In genomic region chr15:60649845-60650548, GRCh38 we compare ENCODE assay signal across 9 cellular contexts.
DNase-seq lines count a peak whose midpoint lies in the region; ATAC-seq and TF ChIP-seq lines count a peak whose summit lies in the region.
"Had no signal": no experiment of that assay in that cellular context is flagged by ENCODE, and none has a peak within 500 bp of the region (broad histone marks: within the 10 kb centered on the region; RNA-seq: fewer than 3 reads in every experiment).

No MANE protein-coding gene starts in this region.

- H3K27me3 Mint-ChIP-seq in activated CD4-positive, alpha-beta memory T cell treated with anti-CD3 and anti-CD28 coated beads, Interleukin-2, amount 10 ng/mL, durations not matched to agents 7 days and 5 days: peaks cover 1% of the 10 kb centered on the region
- H3K27me3 Mint-ChIP-seq in type B pancreatic cell: peaks cover 8% of the 10 kb centered on the region

- H3K4me3 Mint-ChIP-seq in activated CD4-positive, alpha-beta memory T cell treated with anti-CD3 and anti-CD28 coated beads, Interleukin-2, amount 10 ng/mL, durations not matched to agents 7 days and 5 days: peak overlapping the region; percentile 42
- no peak overlapping the region for H3K4me3 Mint-ChIP-seq in type B pancreatic cell

- H3K27ac ChIP-seq in HEK293 (ENCODE audit: extremely low read depth, low read depth, low read length) (no peak overlapping the region), left lung (peak overlapping the region in 1 of 2 donors; percentile 19)
- H3K27ac ChIP-seq: neutrophil had no signal

- intact Hi-C loops in left lung (cut with DNase I): no loop called here

- no peaks in the 10 kb centered on the region for H3K9me3 Mint-ChIP-seq in activated CD4-positive, alpha-beta memory T cell treated with anti-CD3 and anti-CD28 coated beads, Interleukin-2, amount 10 ng/mL, durations not matched to agents 7 days and 5 days
- H3K9me3 Mint-ChIP-seq in type B pancreatic cell: no peaks in the 10 kb centered on the region

- CTCF ChIA-PET in HEK293 (lab: Yijun Ruan, JAX): interaction anchor here (0.7 kb wide), 1 partner anchor 103 kb away, joined by 3 read pairs; no protein-coding TSS in a partner anchor
- CTCF ChIA-PET in activated CD4-positive, alpha-beta memory T cell treated with anti-CD3 and anti-CD28 coated beads, Interleukin-2, amount 10 ng/mL, durations not matched to agents 7 days and 5 days (lab: Charles Lee): interaction anchor here (0.6 to 2.1 kb wide), 10 partner anchors 9 to 283 kb away, joined by 3 to 10 read pairs (median 4); no protein-coding TSS in a partner anchor

- peaks cover 24% of the 10 kb centered on the region for H3K4me1 ChIP-seq in HEK293 (ENCODE audit: control insufficient read depth, insufficient read depth, low read length)
- H3K4me1 ChIP-seq in left lung: peaks cover 3% of the 10 kb centered on the region in 2 donors

- peak overlapping the region; percentile 70 for H3K27ac Mint-ChIP-seq in activated CD4-positive, alpha-beta memory T cell treated with anti-CD3 and anti-CD28 coated beads, Interleukin-2, amount 10 ng/mL, durations not matched to agents 7 days and 5 days
- no peak overlapping the region for H3K27ac Mint-ChIP-seq in type B pancreatic cell

- peak; percentile 26 for DNase-seq in DMS79 treated with DMSO at 0.1 percent for 48 hours (lab: John Stamatoyannopoulos, UW)
- peak; percentile 39 for DNase-seq in activated CD4-positive, alpha-beta memory T cell treated with anti-CD3 and anti-CD28 coated beads, Interleukin-2, amount 10 ng/mL, durations not matched to agents 7 days and 5 days
- DNase-seq in left lung: no peak
- DNase-seq in NCI-H1436 (lab: John Stamatoyannopoulos, UW): no peak
- no peak for DNase-seq in type B pancreatic cell (ENCODE audit: extremely low spot score, unreplicated experiment)
- DNase-seq in glomerular visceral epithelial cell (ENCODE audit: extremely low spot score): no peak

- H3K36me3 ChIP-seq in HEK293 (ENCODE audit: control insufficient read depth in 2 of 2, insufficient read depth in 1 of 2, low read length in 2 of 2) (no peaks in the 10 kb centered on the region), left lung (no peaks in the 10 kb centered on the region)
- H3K36me3 ChIP-seq: neutrophil had no signal

- POLR2A ChIA-PET in HEK293 (lab: Yijun Ruan, JAX): interaction anchor here (0.5 to 0.7 kb wide), 2 partner anchors 261 to 1649 kb away, joined by 3 read pairs; no protein-coding TSS in a partner anchor
- POLR2A ChIA-PET in activated CD4-positive, alpha-beta memory T cell treated with anti-CD3 and anti-CD28 coated beads, Interleukin-2, amount 10 ng/mL, durations not matched to agents 7 days and 5 days (lab: Charles Lee): interaction anchor here (0.6 to 2.1 kb wide), 21 partner anchors 11 to 282 kb away, joined by 3 to 12 read pairs (median 4); no protein-coding TSS in a partner anchor

- no peak for TF ChIP-seq CTCF in HEK293 (tag by site-specific recombination; IDR thresholded peaks at IDR 0.05)
- TF ChIP-seq CTCF in left lung (IDR thresholded peaks at IDR 0.05): no peak
- TF ChIP-seq CTCF in type B pancreatic cell (conservative IDR thresholded peaks at IDR 0.05): no peak

- no peaks in the 10 kb centered on the region for H3K27me3 ChIP-seq in left lung

- H3K9me3 ChIP-seq in HEK293 (ENCODE audit: control insufficient read depth, insufficient read depth, low read depth, low read length) (no peaks in the 10 kb centered on the region), left lung (no peaks in the 10 kb centered on the region)
- H3K9me3 ChIP-seq: neutrophil had no signal

- peak; percentile 36 for ATAC-seq in left lung
- no peak for ATAC-seq in HG03039 (IDR thresholded peaks at IDR 0.05; ENCODE audit: unreplicated experiment)

- peaks cover 38% of the 10 kb centered on the region for H3K4me1 Mint-ChIP-seq in activated CD4-positive, alpha-beta memory T cell treated with anti-CD3 and anti-CD28 coated beads, Interleukin-2, amount 10 ng/mL, durations not matched to agents 7 days and 5 days
- peaks cover 31% of the 10 kb centered on the region for H3K4me1 Mint-ChIP-seq in type B pancreatic cell (ENCODE audit: unreplicated experiment)

- H3K36me3 Mint-ChIP-seq in activated CD4-positive, alpha-beta memory T cell treated with anti-CD3 and anti-CD28 coated beads, Interleukin-2, amount 10 ng/mL, durations not matched to agents 7 days and 5 days (ENCODE audit: low read depth): no peaks in the 10 kb centered on the region
- no peaks in the 10 kb centered on the region for H3K36me3 Mint-ChIP-seq in type B pancreatic cell

- H3K4me3 ChIP-seq in HEK293 (ENCODE audit: low read depth, low read length) (no peak overlapping the region), left lung (no peak overlapping the region)

TF ChIP-seq in HEK293, 187 proteins besides CTCF, POLR2A, EP300 and RAD21:
- TF ChIP-seq ZNF2 (tag by site-specific recombination; IDR thresholded peaks at IDR 0.05) (no peak), HOXC10 (CRISPR knock-in tag; IDR thresholded peaks at IDR 0.05) (no peak), ZNF394 (tag by site-specific recombination; IDR thresholded peaks at IDR 0.05; ENCODE audit: borderline replicate concordance) (no peak), OSR2 (tag by site-specific recombination; IDR thresholded peaks at IDR 0.05) (no peak), ZSCAN5A (tag by site-specific recombination; IDR thresholded peaks at IDR 0.05) (no peak), ZNF843 (tag by site-specific recombination; IDR thresholded peaks at IDR 0.05) (no peak), FEZF1 (tag by site-specific recombination; IDR thresholded peaks at IDR 0.05) (peak; percentile 40), ZNF341 (tag by site-specific recombination; IDR thresholded peaks at IDR 0.05; ENCODE audit: low read depth) (0 out of 2 replicates have a peak, but pooled peaks have one; percentile 14), PRDM6 (tag by site-specific recombination; IDR thresholded peaks at IDR 0.05) (0 out of 2 replicates have a peak, but pooled peaks have one; percentile 11), ZNF391 (tag by site-specific recombination; IDR thresholded peaks at IDR 0.05; ENCODE audit: borderline replicate concordance, low read depth) (no peak), ZIC2 (tag by site-specific recombination; IDR thresholded peaks at IDR 0.05) (no peak)

Comparison
In these comparisons a context has a peak if more than half of its experiments do, and no peak if none do; other contexts are left out.
1. DNase-seq: peak in DMS79 treated with DMSO at 0.1 percent for 48 hours (single experiment) and activated CD4-positive, alpha-beta memory T cell treated with anti-CD3 and anti-CD28 coated beads, Interleukin-2, amount 10 ng/mL, durations not matched to agents 7 days and 5 days (single experiment); none in left lung (0 of 2), NCI-H1436 (single experiment), type B pancreatic cell (single experiment) and glomerular visceral epithelial cell (single experiment).